ENCODE assay signal across 36 cellular contexts in the genomic region with DNA sequence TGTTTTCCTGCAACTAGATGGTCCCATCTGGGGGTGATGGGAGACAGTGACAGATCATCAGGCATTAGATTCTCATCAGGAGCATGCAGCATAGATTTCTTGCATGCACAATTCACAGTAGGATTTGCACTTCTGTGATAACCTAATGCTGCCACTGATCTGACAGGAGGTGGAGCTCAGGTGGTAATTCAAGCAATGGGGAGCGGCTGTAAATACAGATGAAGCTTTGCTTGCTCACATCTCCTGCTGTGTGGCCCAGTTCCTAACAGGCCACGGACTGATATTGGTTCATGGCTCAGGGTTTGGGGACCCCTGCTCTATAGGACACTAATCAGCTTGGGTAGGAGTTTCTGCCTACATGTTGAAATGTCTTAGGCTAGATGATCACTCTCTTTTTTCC.
"Had no signal": no experiment of that assay in that cellular context is flagged by ENCODE, and none has a peak within 500 bp of the region (broad histone marks: within the 10 kb centered on the region; RNA-seq: fewer than 3 reads in every experiment).

No MANE protein-coding gene starts in this region.

- H3K36me3 ChIP-seq: MG63 had no signal

- DNase-seq: Karpas-422, Kasumi-1, MG63, MM.1S, MV-4-11, NCI-H1048, NCI-H1092, NCI-H1092 treated with DMSO at 0.1 percent for 48 hours, NCI-H1105, NCI-H1105 treated with DMSO at 0.1 percent for 48 hours, NCI-H1417, NCI-H1417 treated with DMSO at 0.1 percent for 48 hours, NCI-H1436, NCI-H1436 treated with DMSO at 0.1 percent for 48 hours, NCI-H146, NCI-H1694, NCI-H1694 treated with DMSO at 0.1 percent for 48 hours, NCI-H187, NCI-H187 treated with DMSO at 0.1 percent for 48 hours, NCI-H1930, NCI-H2029, NCI-H2029 treated with DMSO at 0.1 percent for 48 hours, NCI-H2081, NCI-H2081 treated with DMSO at 0.1 percent for 48 hours, NCI-H2107, NCI-H2171, NCI-H2171 treated with DMSO at 0.1 percent for 48 hours, NCI-H2227 treated with DMSO at 0.1 percent for 48 hours, NCI-H226, NCI-H345, NCI-H446, NCI-H446 treated with DMSO at 0.1 percent for 48 hours, NCI-H510A, NCI-H510A treated with DMSO at 0.1 percent for 48 hours, NCI-H524, NCI-H524 treated with DMSO at 0.1 percent for 48 hours had no signal

- H3K27me3 ChIP-seq: MG63 had no signal

- H3K9me3 ChIP-seq: MG63 had no signal

- H3K4me3 ChIP-seq: MG63 had no signal
